In the genomic region with DNA sequence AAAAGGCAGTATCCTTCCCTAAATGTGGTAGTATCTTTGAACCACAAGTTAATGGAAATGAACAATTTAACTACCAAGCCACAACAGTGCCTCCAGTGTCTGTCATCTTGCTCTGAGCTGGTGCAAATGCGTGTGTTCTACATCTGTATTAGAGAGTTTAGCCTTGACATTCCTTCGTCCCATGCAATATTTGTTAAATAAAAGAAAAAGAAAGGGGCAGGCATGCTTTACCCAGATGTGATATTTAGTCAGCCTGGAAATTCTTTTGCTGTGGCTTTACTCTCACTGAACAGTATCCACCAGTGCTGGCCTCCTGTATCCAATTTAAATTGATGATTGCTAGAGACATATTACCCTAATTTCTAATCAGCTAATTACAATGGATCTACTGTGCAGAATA, we compare ENCODE assay signal across 21 cellular contexts.
"Had no signal": no experiment of that assay in that cellular context is flagged by ENCODE, and none has a peak within 500 bp of the region (broad histone marks: within the 10 kb centered on the region; RNA-seq: fewer than 3 reads in every experiment).

No MANE protein-coding gene starts in this region.

- H3K36me3 Mint-ChIP-seq: naive thymus-derived CD4-positive, alpha-beta T cell; stimulated activated naive B cell treated with anti-CD40 and anti-IgM and Interleukin-4, amounts not matched to agents 10 μg/mL and 1 μg/mL and 100 μg/mL, for 72 hours had no signal

- H3K9me3 ChIP-seq: colonic mucosa, gastrocnemius medialis, heart left ventricle, psoas muscle, sigmoid colon, testis, transverse colon had no signal

- H3K79me2 ChIP-seq: parathyroid adenoma had no signal

- H3K27ac ChIP-seq: colonic mucosa, gastrocnemius medialis, heart left ventricle, parathyroid adenoma, psoas muscle, sigmoid colon, skin epidermis, testis, transverse colon had no signal

- H3K27me3 Mint-ChIP-seq: naive thymus-derived CD4-positive, alpha-beta T cell; stimulated activated naive CD8-positive, alpha-beta T cell treated with anti-CD3 and anti-CD28 coated beads, Interleukin-15, amount 100 ng/mL, for 72 hours had no signal

- H3K4me1 ChIP-seq: colonic mucosa, gastrocnemius medialis, heart left ventricle, parathyroid adenoma, psoas muscle, sigmoid colon, testis, transverse colon had no signal

- H3K4me3 Mint-ChIP-seq: endodermal cell; naive thymus-derived CD4-positive, alpha-beta T cell; nephron progenitor cell; stimulated activated naive B cell treated with anti-CD40 and anti-IgM and Interleukin-4, amounts not matched to agents 10 μg/mL and 1 μg/mL and 100 μg/mL, for 72 hours; stimulated activated naive CD8-positive, alpha-beta T cell treated with anti-CD3 and anti-CD28 coated beads, Interleukin-15, amount 100 ng/mL, for 72 hours had no signal

- ATAC-seq: gastrocnemius medialis; heart left ventricle; naive thymus-derived CD4-positive, alpha-beta T cell; psoas muscle; stimulated activated naive B cell treated with anti-CD40 and anti-IgM and Interleukin-4, amounts not matched to agents 10 μg/mL and 1 μg/mL and 100 μg/mL, for 72 hours; stimulated activated naive CD8-positive, alpha-beta T cell treated with anti-CD3 and anti-CD28 coated beads, Interleukin-15, amount 100 ng/mL, for 72 hours had no signal

- H3K27me3 ChIP-seq: colonic mucosa, gastrocnemius medialis, heart left ventricle, sigmoid colon, testis, transverse colon had no signal

- H3K4me1 Mint-ChIP-seq: endodermal cell; nephron progenitor cell; stimulated activated naive CD8-positive, alpha-beta T cell treated with anti-CD3 and anti-CD28 coated beads, Interleukin-15, amount 100 ng/mL, for 72 hours had no signal

- H3K4me3 ChIP-seq: colonic mucosa, gastrocnemius medialis, heart left ventricle, psoas muscle, sigmoid colon, skin epidermis, testis, transverse colon had no signal

- H3K9me3 Mint-ChIP-seq: endodermal cell; naive thymus-derived CD4-positive, alpha-beta T cell; nephron progenitor cell; stimulated activated naive B cell treated with anti-CD40 and anti-IgM and Interleukin-4, amounts not matched to agents 10 μg/mL and 1 μg/mL and 100 μg/mL, for 72 hours; stimulated activated naive CD8-positive, alpha-beta T cell treated with anti-CD3 and anti-CD28 coated beads, Interleukin-15, amount 100 ng/mL, for 72 hours had no signal

- H3K36me3 ChIP-seq: colonic mucosa, gastrocnemius medialis, heart left ventricle, sigmoid colon, transverse colon had no signal

- DNase-seq: cerebellar nuclear complex; colonic mucosa; effector CD4-positive, alpha-beta T cell; endodermal cell; gastrocnemius medialis; heart left ventricle; hippocampal formation; kidney glomerular epithelial cell; naive thymus-derived CD4-positive, alpha-beta T cell; nephron progenitor cell; psoas muscle; retina; sigmoid colon; stimulated activated CD4-positive, alpha-beta T cell treated with anti-CD3 and anti-CD28 coated beads, Interleukin-2, amount 100 ng/mL, for 24 hours; stimulated activated CD4-positive, alpha-beta T cell treated with anti-CD3 and anti-CD28 coated beads, Interleukin-4, amount 100 ng/mL, for 4 hours; stimulated activated naive B cell treated with anti-CD40 and anti-IgM and Interleukin-4, amounts not matched to agents 10 μg/mL and 1 μg/mL and 100 μg/mL, for 72 hours; stimulated activated naive CD8-positive, alpha-beta T cell treated with anti-CD3 and anti-CD28 coated beads, Interleukin-15, amount 100 ng/mL, for 72 hours; testis; transverse colon had no signal

- H3K27ac Mint-ChIP-seq: endodermal cell; naive thymus-derived CD4-positive, alpha-beta T cell; nephron progenitor cell; stimulated activated naive B cell treated with anti-CD40 and anti-IgM and Interleukin-4, amounts not matched to agents 10 μg/mL and 1 μg/mL and 100 μg/mL, for 72 hours; stimulated activated naive CD8-positive, alpha-beta T cell treated with anti-CD3 and anti-CD28 coated beads, Interleukin-15, amount 100 ng/mL, for 72 hours had no signal

- H2AFZ ChIP-seq: parathyroid adenoma had no signal
